ENCODE assay signal across 1 cellular context in the genomic region with DNA sequence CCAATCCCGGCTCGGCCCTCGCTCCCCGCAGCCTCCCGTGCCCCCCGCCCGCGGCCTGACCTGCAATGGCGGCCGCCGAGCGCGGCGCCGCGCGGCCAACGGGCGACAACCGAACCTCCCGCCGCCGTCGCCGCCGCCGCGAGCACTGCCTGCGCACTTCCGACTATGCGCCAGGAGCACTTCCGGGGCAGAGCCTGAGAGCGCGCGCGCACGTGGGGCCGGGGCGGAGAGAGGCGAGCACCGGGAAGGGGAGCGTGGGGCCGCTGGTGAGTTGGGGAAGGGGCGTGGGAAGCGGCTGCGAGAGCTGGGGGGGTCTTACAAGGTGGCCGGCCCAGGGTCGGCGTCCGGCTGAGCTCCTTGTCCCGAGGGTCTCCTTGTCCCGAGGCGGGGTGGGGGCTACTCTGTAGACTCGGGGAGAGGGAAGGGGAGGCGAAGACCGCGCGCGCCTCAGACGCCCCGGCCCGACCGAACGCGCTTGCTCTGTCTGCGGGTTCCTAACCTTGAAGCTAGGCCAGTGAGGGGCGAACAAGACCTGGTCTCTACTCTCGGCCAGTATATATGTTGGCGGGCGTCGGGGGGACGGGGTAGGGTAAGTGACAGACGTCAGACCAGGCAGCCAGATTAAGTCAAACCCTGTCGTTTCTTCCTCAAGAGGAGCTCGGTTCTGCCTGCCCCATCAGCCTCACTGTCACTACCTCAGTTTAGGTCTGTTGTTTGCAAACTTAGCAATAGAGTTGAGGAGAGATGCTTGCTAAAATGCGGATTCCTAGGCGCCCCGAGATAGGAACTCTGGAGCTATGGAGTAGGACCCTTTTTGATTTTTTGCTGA.
TF ChIP-seq lines count a peak whose summit lies in the region.

A gene with protein sequence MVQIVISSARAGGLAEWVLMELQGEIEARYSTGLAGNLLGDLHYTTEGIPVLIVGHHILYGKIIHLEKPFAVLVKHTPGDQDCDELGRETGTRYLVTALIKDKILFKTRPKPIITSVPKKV (minus strand): TSS at position 165 of the 829 bp plus-strand sequence. CDS start 11,130 bp downstream, outside the sequence.
A gene (plus strand): TSS at position 226 of the 829 bp plus-strand sequence. CDS start 811 bp downstream, outside the sequence.

TF ChIP-seq in H1, 55 proteins besides CTCF, POLR2A, EP300 and RAD21:
- TF ChIP-seq CREB1 (IDR thresholded peaks at IDR 0.05) (peak; percentile 56; the same call in 1 of the 2 replicates), SP4 (IDR thresholded peaks at IDR 0.05; ENCODE audit: low read length) (no peak), TAF1 (IDR thresholded peaks at IDR 0.05; ENCODE audit: low read depth, low read length) (peak; percentile 76; the same call in 1 of the 2 replicates), BACH1 (IDR thresholded peaks at IDR 0.05; ENCODE audit: low read length) (no peak), BCL11A (IDR thresholded peaks at IDR 0.05; ENCODE audit: low read depth in 2 of 2, low read length in 2 of 2) (no peak), SIN3A (conservative IDR thresholded peaks at IDR 0.05 in 1 of 2, IDR thresholded peaks at IDR 0.05 in 1 of 2; ENCODE audit: low read depth in 1 of 2, low read length in 2 of 2) (peak; percentile 78 to 82; a peak in 3 of 4 replicates), CHD1 (IDR thresholded peaks at IDR 0.05; ENCODE audit: low read depth, low read length) (no peak), CTBP2 (IDR thresholded peaks at IDR 0.05; ENCODE audit: borderline replicate concordance, insufficient read depth, insufficient read length, low read length) (no peak), TCF12 (IDR thresholded peaks at IDR 0.05; ENCODE audit: low read depth, low read length) (no peak), POU5F1 (IDR thresholded peaks at IDR 0.05; ENCODE audit: low read depth, low read length) (no peak), NRF1 (IDR thresholded peaks at IDR 0.05; ENCODE audit: low read depth, low read length) (peak; percentile 16; the same call in 1 of the 2 replicates), KDM1A (IDR thresholded peaks at IDR 0.05; ENCODE audit: borderline replicate concordance, low read length) (no peak), RFX5 (IDR thresholded peaks at IDR 0.05; ENCODE audit: borderline replicate concordance, low read depth, low read length) (no peak), KDM4A (IDR thresholded peaks at IDR 0.05; ENCODE audit: low read depth, low read length, severe bottlenecking) (peak; percentile 68), TAF7 (optimal IDR thresholded peaks at IDR 0.05; ENCODE audit: borderline replicate concordance, low read depth, low read length) (no peak), SAP30 (IDR thresholded peaks at IDR 0.05; ENCODE audit: insufficient read depth, insufficient replicate concordance, low read length) (peak; percentile 83), SP1 (IDR thresholded peaks at IDR 0.05; ENCODE audit: low read depth, low read length) (no peak), PHF8 (conservative IDR thresholded peaks at IDR 0.05; ENCODE audit: low read depth, low read length) (peak; percentile 93), GABPA (IDR thresholded peaks at IDR 0.05; ENCODE audit: borderline replicate concordance, insufficient read depth, low read length) (peak; percentile 84; the same call in 1 of the 2 replicates), EGR1 (IDR thresholded peaks at IDR 0.05; ENCODE audit: borderline replicate concordance, low read depth, low read length) (no peak), RBBP5 (IDR thresholded peaks at IDR 0.05; ENCODE audit: borderline replicate concordance, low read depth, low read length) (peak; percentile 31), YY1 (IDR thresholded peaks at IDR 0.05; ENCODE audit: low read depth, low read length) (peak; percentile 87), ASH2L (IDR thresholded peaks at IDR 0.05; ENCODE audit: low read length) (peak; percentile 38), FOSL1 (IDR thresholded peaks at IDR 0.05; ENCODE audit: insufficient read depth, low read depth, low read length) (0 out of 2 replicates have a peak, but pooled peaks have one; percentile 6), MAFK (IDR thresholded peaks at IDR 0.05; ENCODE audit: low read depth, low read length) (no peak)
- TF ChIP-seq, protein P1, sequence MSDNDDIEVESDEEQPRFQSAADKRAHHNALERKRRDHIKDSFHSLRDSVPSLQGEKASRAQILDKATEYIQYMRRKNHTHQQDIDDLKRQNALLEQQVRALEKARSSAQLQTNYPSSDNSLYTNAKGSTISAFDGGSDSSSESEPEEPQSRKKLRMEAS (IDR thresholded peaks at IDR 0.05), result peak; percentile 94
- TF ChIP-seq, protein P2, sequence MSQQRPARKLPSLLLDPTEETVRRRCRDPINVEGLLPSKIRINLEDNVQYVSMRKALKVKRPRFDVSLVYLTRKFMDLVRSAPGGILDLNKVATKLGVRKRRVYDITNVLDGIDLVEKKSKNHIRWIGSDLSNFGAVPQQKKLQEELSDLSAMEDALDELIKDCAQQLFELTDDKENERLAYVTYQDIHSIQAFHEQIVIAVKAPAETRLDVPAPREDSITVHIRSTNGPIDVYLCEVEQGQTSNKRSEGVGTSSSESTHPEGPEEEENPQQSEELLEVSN (IDR thresholded peaks at IDR 0.05), result no peak
